Comparison of ENCODE assay signal across 16 cellular contexts in genomic region chr14:88599321-88599720, GRCh38. TPM values are rescaled to one million over a fixed set of nuclear protein-coding genes. Genes with fewer than 3 reads are reported as not detected.
DNase-seq lines count a peak whose midpoint lies in the region; ATAC-seq, FAIRE-seq and TF ChIP-seq lines count a peak whose summit lies in the region.
"Had no signal": no experiment of that assay in that cellular context is flagged by ENCODE, and none has a peak within 500 bp of the region (broad histone marks: within the 10 kb centered on the region; RNA-seq: fewer than 3 reads in every experiment).

No MANE protein-coding gene starts in this region.

- H2AK5ac ChIP-seq in H1 (ENCODE audit: low read depth, low read length), result no peak overlapping the region

- 94% methylated on average over 8 of the region's 8 CpGs; no CpG with 5 or more reads in 1 of the 2 experiments for WGBS in H1 (ENCODE audit: extremely low coverage in 1 of 2, insufficient coverage in 1 of 2, insufficient read length in 1 of 2, insufficient replicate concordance in 2 of 2, low coverage in 1 of 2, low lambda C conversion rate in 2 of 2, missing lambda C conversion rate in 1 of 2), 2 experiments

- POLR2A ChIA-PET in H1 (lab: Charles Lee; ENCODE audit: partially characterized antibody), result interaction anchor here (1.0 kb wide), 1 partner anchor 17 kb away, joined by 3 read pairs; no protein-coding TSS in a partner anchor

- no peak overlapping the region for H3K56ac ChIP-seq in H1 (replicated peaks; ENCODE audit: insufficient read length, low read depth, low read length)

- no peak overlapping the region for H4K5ac ChIP-seq in H1 (ENCODE audit: insufficient read length, low read depth, low read length)

- CTCF ChIA-PET in H1 (lab: Charles Lee; ENCODE audit: partially characterized antibody), result interaction anchor here (0.7 kb wide), 1 partner anchor 14 kb away, joined by 3 read pairs; no protein-coding TSS in a partner anchor

- peaks cover 58% of the 10 kb centered on the region for H3K36me3 Mint-ChIP-seq in T-helper 2 cell treated with Interferon-gamma antibody and Interleukin-4, amounts not matched to agents 5 μg/mL and 100 μg/mL, for 36 hours (ENCODE audit: low read depth)

- peak overlapping the region; percentile 91 for H3K27ac Mint-ChIP-seq in T-helper 2 cell treated with Interferon-gamma antibody and Interleukin-4, amounts not matched to agents 5 μg/mL and 100 μg/mL, for 36 hours

- no peak overlapping the region for H3K23ac ChIP-seq in H1 (ENCODE audit: insufficient read length)

- H2BK20ac ChIP-seq in H1 (ENCODE audit: low read length), result no peak overlapping the region

- H3K4me3 ChIP-seq in H1 (ENCODE audit: extremely low read depth in 1 of 4, insufficient read depth in 2 of 4, low read depth in 3 of 4, low read length in 4 of 4), result no peak overlapping the region
- H3K4me3 ChIP-seq: esophagus muscularis mucosa, GM23248, K562, Peyer's patch, thyroid gland had no signal

- no peak overlapping the region for H2BK120ac ChIP-seq in H1 (replicated peaks; ENCODE audit: low read depth, low read length)

- no peaks in the 10 kb centered on the region for H3K27me3 ChIP-seq in H1 (replicated peaks in 1 of 4; ENCODE audit: control insufficient read depth in 3 of 4, extremely low read depth in 1 of 4, insufficient read depth in 3 of 4, low read length in 3 of 4)
- H3K27me3 ChIP-seq: esophagus muscularis mucosa, Peyer's patch, thyroid gland had no signal

- DNase-seq in T-helper 2 cell treated with Interferon-gamma antibody and Interleukin-4, amounts not matched to agents 5 μg/mL and 100 μg/mL, for 36 hours (ENCODE audit: low spot score), result no peak
- no peak for DNase-seq in T-helper 2 cell
- no peak for DNase-seq in H1 (ENCODE audit: low read depth in 1 of 2, low spot score in 2 of 2)
- no peak for DNase-seq in HT-29 (ENCODE audit: low spot score)
- DNase-seq in NCI-H2107 treated with DMSO at 0.1 percent for 48 hours (lab: John Stamatoyannopoulos, UW; ENCODE audit: unreplicated experiment), result no peak
- DNase-seq in 8988T, result no peak
- DNase-seq: GM23248, islet precursor cell, Peyer's patch, thyroid gland had no signal

- no peak overlapping the region for H3K9ac ChIP-seq in H1 (replicated peaks in 1 of 4; ENCODE audit: extremely low read depth in 1 of 4, low read depth in 3 of 4, low read length in 3 of 4)
- H3K9ac ChIP-seq: GM23248 had no signal

- H3K79me1 ChIP-seq in H1 (ENCODE audit: low read depth, low read length), result no peaks in the 10 kb centered on the region; the same call in 1 of the 2 replicates

- H2AFZ ChIP-seq in H1 (ENCODE audit: low read length), result no peak overlapping the region
- H2AFZ ChIP-seq: GM23248 had no signal

- TF ChIP-seq RAD21 in H1 (IDR thresholded peaks at IDR 0.05 in 1 of 2, conservative IDR thresholded peaks at IDR 0.05 in 1 of 2; ENCODE audit: low read depth in 2 of 2, low read length in 2 of 2), result no peak

- H2BK5ac ChIP-seq in H1 (ENCODE audit: low read depth, low read length), result no peak overlapping the region

- no peak overlapping the region for H2BK15ac ChIP-seq in H1 (ENCODE audit: low read length)

- no peak overlapping the region for H3K18ac ChIP-seq in H1 (ENCODE audit: extremely low read depth, low read length)

- TF ChIP-seq POLR2A in H1 (IDR thresholded peaks at IDR 0.05; ENCODE audit: control extremely low read depth in 1 of 2, low read depth in 2 of 2, low read length in 2 of 2), result no peak

- TF ChIP-seq CTCF in H1 (IDR thresholded peaks at IDR 0.05; ENCODE audit: control extremely low read depth in 1 of 3, insufficient read depth in 1 of 3, low read depth in 1 of 3, low read length in 3 of 3), result no peak

- H4K20me1 ChIP-seq in H1 (replicated peaks in 1 of 2; ENCODE audit: control insufficient read depth in 1 of 2, insufficient read depth in 2 of 2, low read length in 2 of 2), result peaks cover 0 to 2% of the 10 kb centered on the region in 2 experiments

- H3K9me3 Mint-ChIP-seq in T-helper 2 cell treated with Interferon-gamma antibody and Interleukin-4, amounts not matched to agents 5 μg/mL and 100 μg/mL, for 36 hours, result no peaks in the 10 kb centered on the region
- H3K9me3 Mint-ChIP-seq: WTC11 had no signal

- no peaks in the 10 kb centered on the region for H3K4me1 ChIP-seq in H1 (replicated peaks in 1 of 4; ENCODE audit: control insufficient read depth in 3 of 4, insufficient read depth in 4 of 4, low read length in 3 of 4)
- H3K4me1 ChIP-seq: esophagus muscularis mucosa, thyroid gland had no signal

- ATAC-seq in GM21381 (IDR thresholded peaks at IDR 0.05; ENCODE audit: unreplicated experiment) (peak; percentile 31), HG03095 (IDR thresholded peaks at IDR 0.05; ENCODE audit: unreplicated experiment) (peak; percentile 41)
- ATAC-seq: K562, WTC11 had no signal

- peak overlapping the region; percentile 47; the same call in 1 of the 2 replicates for H3K27ac ChIP-seq in H1 (ENCODE audit: low read depth, low read length)
- H3K27ac ChIP-seq: esophagus muscularis mucosa, GM23248, Peyer's patch, thyroid gland had no signal

- no peak for FAIRE-seq in H1 (lab: Jason Lieb, UNC)
- FAIRE-seq: A204.1, K562 had no signal

- no peak overlapping the region for H3K14ac ChIP-seq in H1 (ENCODE audit: insufficient read length)

- no peaks in the 10 kb centered on the region for H3K79me2 ChIP-seq in H1 (ENCODE audit: control insufficient read depth in 1 of 2, insufficient read depth in 2 of 2, low read length in 2 of 2)

- H2BK12ac ChIP-seq in H1 (ENCODE audit: low read depth, low read length), result no peak overlapping the region

- no peak overlapping the region for H4K91ac ChIP-seq in H1 (replicated peaks; ENCODE audit: insufficient read length, low read length)

- H3K9me3 ChIP-seq in H1 (ENCODE audit: insufficient read depth in 2 of 2, low read depth in 1 of 2, low read length in 1 of 2), result no peaks in the 10 kb centered on the region
- H3K9me3 ChIP-seq: esophagus muscularis mucosa, Peyer's patch, thyroid gland had no signal

- H3K4ac ChIP-seq in H1 (replicated peaks; ENCODE audit: insufficient read length, low read depth, low read length), result no peak overlapping the region

- TF ChIP-seq EP300 in H1 (IDR thresholded peaks at IDR 0.05; ENCODE audit: borderline replicate concordance in 1 of 2, low read depth in 2 of 2, low read length in 2 of 2), result no peak

- no peaks in the 10 kb centered on the region for H3K27me3 Mint-ChIP-seq in T-helper 2 cell treated with Interferon-gamma antibody and Interleukin-4, amounts not matched to agents 5 μg/mL and 100 μg/mL, for 36 hours (ENCODE audit: low read depth)

- no peaks in the 10 kb centered on the region for H3K23me2 ChIP-seq in H1 (ENCODE audit: low read depth, low read length)

- H3K4me3 Mint-ChIP-seq in T-helper 2 cell treated with Interferon-gamma antibody and Interleukin-4, amounts not matched to agents 5 μg/mL and 100 μg/mL, for 36 hours, result peak overlapping the region; percentile 68
- H3K4me3 Mint-ChIP-seq: WTC11 had no signal

- peak overlapping the region; percentile 45; the same call in 1 of the 2 replicates for H4K8ac ChIP-seq in H1 (ENCODE audit: extremely low read depth, insufficient read depth, low read length)

- peaks cover 21 to 85% (median 62%) of the 10 kb centered on the region in 4 experiments for H3K36me3 ChIP-seq in H1 (ENCODE audit: control insufficient read depth in 2 of 4, insufficient read depth in 4 of 4, low read length in 3 of 4)

- H3K4me2 ChIP-seq in H1 (ENCODE audit: insufficient read depth in 1 of 2, low read depth in 2 of 2, low read length in 2 of 2), result no peak overlapping the region

- H3K4me1 Mint-ChIP-seq in T-helper 2 cell treated with Interferon-gamma antibody and Interleukin-4, amounts not matched to agents 5 μg/mL and 100 μg/mL, for 36 hours (ENCODE audit: low read depth), result peaks cover 35% of the 10 kb centered on the region
- H3K4me1 Mint-ChIP-seq: WTC11 had no signal

TF ChIP-seq in H1, 55 proteins besides CTCF, POLR2A, EP300 and RAD21 (continues in another document):
- TF ChIP-seq KDM5A (IDR thresholded peaks at IDR 0.05; ENCODE audit: low read length) (no peak), HDAC6 (IDR thresholded peaks at IDR 0.05; ENCODE audit: low read depth, low read length) (no peak), JUND (IDR thresholded peaks at IDR 0.05; ENCODE audit: low read length) (no peak), USF2 (IDR thresholded peaks at IDR 0.05; ENCODE audit: low read length) (no peak), E2F6 (IDR thresholded peaks at IDR 0.05) (no peak)

RNA-seq across cellular contexts. Expression of gene ZC3H14, which starts 36.5 kb away (rescaled TPM):
- total RNA-seq in H1 (2021; fragmentation: NEBNext Ultra II Directional; extraction: Animal tissue kit (Norgen Biotek cat#: 25700)), result 86.0 and 90.1 TPM in 2 replicates
- polyA plus RNA-seq in H1 (2011; rRNA removed), result 58.3 and 99.1 TPM in 2 replicates
- 89.5 TPM for polyA plus RNA-seq in H1 (2011; cell fraction: cytosol; rRNA removed)
- polyA plus RNA-seq in H1 (2011; cell fraction: nucleus; rRNA removed), result 89.6 TPM
- polyA plus RNA-seq in H1 (2012, experiment 1 of 2), result 68.2 to 87.6 TPM (median 85.2 TPM) in 4 replicates
- polyA plus RNA-seq in H1 (2012, experiment 2 of 2), result 12.2 TPM
- polyA plus RNA-seq in H1 (2013, experiment 1 of 2), result 54.4 TPM
- 49.8 TPM for polyA plus RNA-seq in H1 (2013, experiment 2 of 2)
- polyA minus RNA-seq in H1 (2011; rRNA and poly(A)+ RNA removed), result 283 and 372 TPM in 2 replicates
- polyA minus RNA-seq in H1 (2011; cell fraction: cytosol; rRNA and poly(A)+ RNA removed), result 72.1 TPM
- 121 TPM for polyA minus RNA-seq in H1 (2011; cell fraction: nucleus; rRNA and poly(A)+ RNA removed)
- 17.3 and 18.2 TPM in 2 replicates for total RNA-seq in HT-29 (2014; rRNA removed; shearing (Covaris generic))

RNA-seq across cellular contexts. Expression of gene PTPN21, which starts 44.5 kb away (rescaled TPM):
- 16.1 and 18.0 TPM in 2 replicates for total RNA-seq in H1 (2021; fragmentation: NEBNext Ultra II Directional; extraction: Animal tissue kit (Norgen Biotek cat#: 25700))
- 6.5 and 8.2 TPM in 2 replicates for polyA plus RNA-seq in H1 (2011; rRNA removed)
- polyA plus RNA-seq in H1 (2011; cell fraction: cytosol; rRNA removed), result 5.0 TPM
- polyA plus RNA-seq in H1 (2011; cell fraction: nucleus; rRNA removed), result 13.3 TPM
- polyA plus RNA-seq in H1 (2012, experiment 1 of 2), result 6.5 to 9.1 TPM (median 8.5 TPM) in 4 replicates
- polyA plus RNA-seq in H1 (2012, experiment 2 of 2), result 2.3 TPM
- polyA plus RNA-seq in H1 (2013, experiment 1 of 2), result 6.6 TPM
- polyA plus RNA-seq in H1 (2013, experiment 2 of 2), result 5.9 TPM
- 8.5 and 8.9 TPM in 2 replicates for polyA minus RNA-seq in H1 (2011; rRNA and poly(A)+ RNA removed)
- 7.5 TPM for polyA minus RNA-seq in H1 (2011; cell fraction: cytosol; rRNA and poly(A)+ RNA removed)
- 11.6 TPM for polyA minus RNA-seq in H1 (2011; cell fraction: nucleus; rRNA and poly(A)+ RNA removed)
- total RNA-seq in HT-29 (2014; rRNA removed; shearing (Covaris generic)), result 2.1 and 3.3 TPM in 2 replicates
